22 cellular contexts compared by ENCODE assay signal in genomic region chr2:36559221-36559942, GRCh38. TPM values are rescaled to one million over a fixed set of nuclear protein-coding genes. Genes with fewer than 3 reads are reported as not detected.
DNase-seq lines count a peak whose midpoint lies in the region; ATAC-seq lines count a peak whose summit lies in the region.
"Had no signal": no experiment of that assay in that cellular context is flagged by ENCODE, and none has a peak within 500 bp of the region (broad histone marks: within the 10 kb centered on the region; RNA-seq: fewer than 3 reads in every experiment).

No MANE protein-coding gene starts in this region.

- H3K9me3 ChIP-seq in HUES64 (ENCODE audit: insufficient read depth, low read depth, low read length) (no peaks in the 10 kb centered on the region), skeletal muscle satellite cell (replicated peaks; ENCODE audit: low read length) (no peaks in the 10 kb centered on the region)
- H3K9me3 ChIP-seq: gastrocnemius medialis, upper lobe of right lung had no signal

- DNase-seq in EH (ENCODE audit: low read depth) (peak; percentile 38), dermis blood vessel endothelial cell (peak; percentile 13), cerebellum (ENCODE audit: low spot score) (no peak)
- DNase-seq: activated CD4-positive, CD25-positive, alpha-beta regulatory T cell treated with anti-CD3 and anti-CD28 coated beads, Interleukin-2, amount 50 U/mL, for 72 hours; activated CD8-positive, alpha-beta T cell treated with anti-CD3 and anti-CD28 coated beads, Interleukin-2, amount 10 ng/mL, durations not matched to agents 7 days and 5 days; activated naive CD8-positive, alpha-beta T cell treated with anti-CD3 and anti-CD28 coated beads, Interleukin-2, amount 10 ng/mL, durations not matched to agents 7 days and 5 days; caudate nucleus; CD4-positive, alpha-beta T cell; DMS153; gastrocnemius medialis; NCI-H1048; NCI-H1694; NCI-H2171; SIG-M5; stimulated activated CD4-positive, alpha-beta T cell treated with anti-CD3 and anti-CD28 coated beads, Interleukin-4, amount 100 ng/mL, for 4 hours; stimulated activated naive B cell treated with anti-CD40 and anti-IgM and Interleukin-4, amounts not matched to agents 10 μg/mL and 1 μg/mL and 100 μg/mL, for 72 hours; upper lobe of right lung had no signal

- H3K36me3 ChIP-seq in HUES64 (ENCODE audit: insufficient read depth, low read length) (peaks cover 31% of the 10 kb centered on the region), skeletal muscle satellite cell (ENCODE audit: insufficient read depth, low read length) (peaks cover 42% of the 10 kb centered on the region)

- peak overlapping the region; percentile 6; the same call in 1 of the 2 replicates for H3K27ac ChIP-seq in HUES64 (ENCODE audit: low read depth, low read length)
- H3K27ac ChIP-seq: upper lobe of right lung had no signal

- H3K27me3 ChIP-seq in HUES64 (ENCODE audit: insufficient read depth, low read length) (no peaks in the 10 kb centered on the region), skeletal muscle satellite cell (ENCODE audit: control insufficient read depth, insufficient read depth, low read length) (no peaks in the 10 kb centered on the region)
- H3K27me3 ChIP-seq: gastrocnemius medialis, upper lobe of right lung had no signal

- H3K4me1 ChIP-seq in HUES64 (ENCODE audit: insufficient read depth, low read length) (peaks cover 53% of the 10 kb centered on the region), skeletal muscle satellite cell (ENCODE audit: control insufficient read depth, insufficient read depth, low read length) (peaks cover 95% of the 10 kb centered on the region)

- no peak overlapping the region for H3K4me2 ChIP-seq in skeletal muscle satellite cell (ENCODE audit: low read length)

- 78% methylated on average over 11 of the region's 11 CpGs for WGBS in HUES64

- H3K9ac ChIP-seq in HUES64 (ENCODE audit: low read depth, low read length) (no peak overlapping the region), skeletal muscle satellite cell (ENCODE audit: low read depth, low read length) (peak overlapping the region; percentile 79)

- no peak for ATAC-seq in HG03095 (IDR thresholded peaks at IDR 0.05; ENCODE audit: unreplicated experiment)
- no peak for ATAC-seq in HG02973 (IDR thresholded peaks at IDR 0.05; ENCODE audit: unreplicated experiment)
- ATAC-seq: activated CD8-positive, alpha-beta T cell treated with anti-CD3 and anti-CD28 coated beads, Interleukin-2, amount 10 ng/mL, durations not matched to agents 7 days and 5 days; gastrocnemius medialis; sciatic nerve; stimulated activated naive B cell treated with anti-CD40 and anti-IgM and Interleukin-4, amounts not matched to agents 10 μg/mL and 1 μg/mL and 100 μg/mL, for 72 hours; upper lobe of right lung had no signal

- H3K4me3 ChIP-seq in HUES64 (ENCODE audit: low read length) (no peak overlapping the region), skeletal muscle satellite cell (ENCODE audit: low read length) (no peak overlapping the region)
- H3K4me3 ChIP-seq: gastrocnemius medialis, upper lobe of right lung had no signal

RNA-seq across cellular contexts. Expression of gene FEZ2, which starts 38.6 kb away (rescaled TPM):
- 21.7 TPM for polyA plus RNA-seq in HUES64 (2013, experiment 1 of 2)
- polyA plus RNA-seq in HUES64 (2013, experiment 2 of 2): 34.9 TPM
- 103 and 115 TPM in 2 replicates for total RNA-seq in dermis blood vessel endothelial cell
- total RNA-seq in skeletal muscle satellite cell (2012; rRNA removed): 58.1 and 63.3 TPM in 2 replicates
- 60.2 TPM for total RNA-seq in cerebellum
